Comparison of ENCODE assay signal across 9 cellular contexts in the genomic region with DNA sequence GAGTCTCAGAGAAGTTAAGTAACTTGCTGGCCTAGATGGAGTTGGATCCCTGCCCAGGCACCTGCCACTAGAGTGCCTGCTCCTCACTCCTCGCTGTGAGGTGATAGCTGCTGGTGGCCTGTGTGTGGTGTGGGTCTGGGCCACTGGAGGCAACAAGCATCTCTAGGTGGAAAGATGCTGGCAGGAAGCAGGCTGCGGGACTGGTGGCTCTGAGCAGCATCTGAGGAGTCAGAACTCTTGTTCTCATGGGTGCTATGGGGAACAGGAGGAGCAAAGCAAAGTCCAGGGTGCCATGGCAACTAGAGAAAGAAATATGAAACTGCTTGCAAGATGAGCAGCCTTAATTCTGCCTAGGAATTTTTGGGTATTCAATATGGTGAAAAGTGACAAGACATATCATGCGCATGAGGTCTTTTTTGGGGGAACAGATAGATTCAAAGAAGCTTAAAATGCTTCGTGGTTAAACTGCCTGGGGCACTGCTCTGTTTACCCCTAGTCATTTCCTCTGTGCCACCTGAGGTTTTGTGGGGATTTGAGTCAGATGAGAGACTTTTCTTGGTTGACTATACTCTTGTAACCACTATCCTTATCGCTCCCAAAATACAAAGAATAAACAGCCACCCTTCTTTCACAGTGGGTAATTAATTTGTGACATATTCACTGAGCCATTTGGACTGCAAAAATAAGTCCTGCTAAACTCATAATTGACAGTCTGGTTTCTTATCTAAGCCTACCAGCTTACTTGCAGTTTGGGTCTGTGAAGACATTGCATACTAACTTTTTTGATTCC. TPM values are rescaled to one million over a fixed set of nuclear protein-coding genes. Genes with fewer than 3 reads are reported as not detected.
DNase-seq lines count a peak whose midpoint lies in the region; ATAC-seq and TF ChIP-seq lines count a peak whose summit lies in the region.
"Had no signal": no experiment of that assay in that cellular context is flagged by ENCODE, and none has a peak within 500 bp of the region (broad histone marks: within the 10 kb centered on the region; RNA-seq: fewer than 3 reads in every experiment).

No MANE protein-coding gene starts in this region.

- peak overlapping the region in 10 of 11 experiments; percentile 8 to 73 (median 54); a peak in 19 of 22 replicates for H3K4me2 ChIP-seq in BLaER1 treated with 17β-estradiol and CSF1 and Interleukin-3, amounts not matched to agents 10 nM and 100 nM
- H3K4me2 ChIP-seq in PC-9, result peak overlapping the region; percentile 20; the same call in 1 of the 2 replicates
- no peak overlapping the region for H3K4me2 ChIP-seq in mammary epithelial cell (ENCODE audit: insufficient read depth, low read depth, low read length)

- dilution Hi-C loops in mammary epithelial cell (cut with HindIII; ENCODE audit: low sequenced_read_pairs), result no loop called here

- H2AFZ ChIP-seq in PC-9 (no peak overlapping the region), mammary epithelial cell (ENCODE audit: low read depth, low read length) (no peak overlapping the region)

- intact Hi-C loops in PC-9 (cut with micrococcal nuclease; ENCODE audit: unreplicated experiment) (no loop called here), spleen (cut with DNase I; ENCODE audit: low total_unique reads) (no loop called here), mammary epithelial cell (cut with micrococcal nuclease) (no loop called here)

- H4K20me1 ChIP-seq in BLaER1 treated with 17β-estradiol and CSF1 and Interleukin-3, amounts not matched to agents 10 nM and 100 nM, result no peaks in the 10 kb centered on the region
- no peaks in the 10 kb centered on the region for H4K20me1 ChIP-seq in PC-9 (ENCODE audit: insufficient read depth)
- H4K20me1 ChIP-seq in mammary epithelial cell (ENCODE audit: insufficient read depth, low read length), result no peaks in the 10 kb centered on the region

- BruUV-seq in PC-9 (replicated peaks; lab: Mats Ljungman, UMichigan) (no TSS peak), mammary epithelial cell (replicated peaks; lab: Mats Ljungman, UMichigan) (no TSS peak)

- TF ChIP-seq CTCF in PC-9 (conservative IDR thresholded peaks at IDR 0.05) (no peak), spleen (IDR thresholded peaks at IDR 0.05 in 8 of 11, conservative IDR thresholded peaks at IDR 0.05 in 3 of 11) (no peak), mammary epithelial cell (conservative IDR thresholded peaks at IDR 0.05 in 1 of 2, IDR thresholded peaks at IDR 0.05 in 1 of 2; ENCODE audit: extremely low read depth in 1 of 2, insufficient read depth in 1 of 2, low read depth in 1 of 2, low read length in 2 of 2) (no peak)

- CTCF ChIA-PET in PC-9 (lab: Charles Lee), result interaction anchor here (0.5 to 0.6 kb wide), 2 partner anchors 36 to 50 kb away, joined by 5 to 15 read pairs; a partner anchor contains a TSS
- CTCF ChIA-PET in mammary epithelial cell (lab: Charles Lee; ENCODE audit: low non-redundant PET), result no interaction called here

- peak; percentile 51 for ATAC-seq in GM21619 (IDR thresholded peaks at IDR 0.05; ENCODE audit: unreplicated experiment)

- 17 to 43% (median 31%) methylated on average over 5 of the region's 5 CpGs for WGBS in spleen, 5 donors
- 73% methylated on average over 5 of the region's 5 CpGs for WGBS in mammary epithelial cell (ENCODE audit: low coverage, missing lambda C conversion rate)

- in situ Hi-C loops in mammary epithelial cell (cut with MboI; ENCODE audit: low sequenced_read_pairs in 2 of 2), result loop anchor here (10.0 to 25.0 kb wide), 3 partner anchors 223 to 421 kb away; a partner anchor contains a TSS

- H3K9ac ChIP-seq in BLaER1 treated with 17β-estradiol and CSF1 and Interleukin-3, amounts not matched to agents 10 nM and 100 nM, result no peak overlapping the region
- no peak overlapping the region for H3K9ac ChIP-seq in mammary epithelial cell (ENCODE audit: insufficient read depth, low read length)

- no peaks in the 10 kb centered on the region for H3K79me2 ChIP-seq in PC-9 (ENCODE audit: low read depth)
- no peaks in the 10 kb centered on the region for H3K79me2 ChIP-seq in mammary epithelial cell (ENCODE audit: insufficient read depth, low read length)

- H3K4me1 ChIP-seq in BLaER1 treated with 17β-estradiol and CSF1 and Interleukin-3, amounts not matched to agents 10 nM and 100 nM, result peaks cover 5 to 46% (median 41%) of the 10 kb centered on the region in 10 experiments; a peak in 18 of 20 replicates
- peaks cover 15% of the 10 kb centered on the region for H3K4me1 ChIP-seq in PC-9 (replicated peaks; ENCODE audit: insufficient read depth)
- peaks cover 0 to 8% (median 1%) of the 10 kb centered on the region in 6 donors for H3K4me1 ChIP-seq in spleen
- H3K4me1 ChIP-seq in mammary epithelial cell (ENCODE audit: insufficient read depth, low read length), result no peaks in the 10 kb centered on the region

- DNase-seq in PC-9, result peak; percentile 30 to 40
- peak; percentile 50 for DNase-seq in cerebellar cortex (ENCODE audit: low spot score)
- no peak for DNase-seq in spleen
- no peak for DNase-seq in ureter (ENCODE audit: low spot score)
- no peak for DNase-seq in mammary epithelial cell
- no peak for DNase-seq in ecto neural progenitor cell (ENCODE audit: low spot score)
- DNase-seq: hippocampal formation had no signal

- POLR2A ChIA-PET in PC-9 (lab: Charles Lee; ENCODE audit: unreplicated experiment), result no interaction called here

- no peak for TF ChIP-seq POLR2A in spleen (IDR thresholded peaks at IDR 0.05)

- no peaks in the 10 kb centered on the region for H3K27me3 ChIP-seq in BLaER1 treated with 17β-estradiol and CSF1 and Interleukin-3, amounts not matched to agents 10 nM and 100 nM
- H3K27me3 ChIP-seq in PC-9 (ENCODE audit: insufficient read depth, low read depth) (no peaks in the 10 kb centered on the region), spleen (replicated peaks in 1 of 7) (no peaks in the 10 kb centered on the region), mammary epithelial cell (ENCODE audit: insufficient read depth, low read length) (no peaks in the 10 kb centered on the region)

- H3F3A ChIP-seq in PC-9 (ENCODE audit: insufficient read depth, low read depth), result peaks cover 11% of the 10 kb centered on the region; the same call in 1 of the 2 replicates

- H3K9me3 ChIP-seq in BLaER1 treated with 17β-estradiol and CSF1 and Interleukin-3, amounts not matched to agents 10 nM and 100 nM (replicated peaks in 1 of 11), result peaks cover 0 to 13% (median 5%) of the 10 kb centered on the region in 11 experiments; a peak in 8 of 22 replicates
- H3K9me3 ChIP-seq in PC-9 (ENCODE audit: insufficient read depth, low read depth) (no peaks in the 10 kb centered on the region), spleen (peaks cover 0 to 5% (median 0%) of the 10 kb centered on the region in 8 donors), mammary epithelial cell (replicated peaks; ENCODE audit: insufficient read depth, low read length) (peaks cover 2% of the 10 kb centered on the region)

- H3K27ac ChIP-seq in BLaER1 treated with 17β-estradiol and CSF1 and Interleukin-3, amounts not matched to agents 10 nM and 100 nM, result no peak overlapping the region; a peak in 2 of 22 replicates
- H3K27ac ChIP-seq in PC-9 (no peak overlapping the region), spleen (no peak overlapping the region), mammary epithelial cell (ENCODE audit: insufficient read depth, low read depth, low read length) (no peak overlapping the region)

- peaks cover 5% of the 10 kb centered on the region; the same call in 1 of the 2 replicates for H3K9me2 ChIP-seq in PC-9 (ENCODE audit: insufficient read depth)

- no peak overlapping the region for H3K4me3 ChIP-seq in BLaER1 treated with 17β-estradiol and CSF1 and Interleukin-3, amounts not matched to agents 10 nM and 100 nM
- H3K4me3 ChIP-seq in PC-9, result no peak overlapping the region
- no peak overlapping the region for H3K4me3 ChIP-seq in spleen
- H3K4me3 ChIP-seq in mammary epithelial cell (replicated peaks in 1 of 3; ENCODE audit: insufficient read depth in 1 of 3, low read depth in 2 of 3, low read length in 3 of 3), result no peak overlapping the region

- peaks cover 0 to 8% (median 0%) of the 10 kb centered on the region in 11 experiments; a peak in 2 of 22 replicates for H3K36me3 ChIP-seq in BLaER1 treated with 17β-estradiol and CSF1 and Interleukin-3, amounts not matched to agents 10 nM and 100 nM
- H3K36me3 ChIP-seq in PC-9 (ENCODE audit: low read depth) (no peaks in the 10 kb centered on the region), spleen (no peaks in the 10 kb centered on the region), mammary epithelial cell (ENCODE audit: insufficient read depth, low read length) (no peaks in the 10 kb centered on the region)

RNA-seq across cellular contexts. Expression of a gene that starts 50.3 kb away (rescaled TPM):
- total RNA-seq in PC-9 (2021) (3.0 and 4.0 TPM in 2 replicates), spleen (1 to 10 TPM in 6 of 7 donors, under 1 TPM in 1; 0.85 to 4.5 (median 2.0) TPM), ureter (3.9 TPM), mammary epithelial cell (under 1 TPM; 0.19 to 0.33 TPM)
- polyA plus RNA-seq in spleen (under 1 TPM; 0.02 to 0.14 (median 0.03) TPM), mammary epithelial cell (0.01 TPM)
- not detected for polyA minus RNA-seq in mammary epithelial cell

Comparison
In these comparisons a context has a peak if more than half of its experiments do, and no peak if none do; other contexts are left out.
1. DNase-seq: peak in PC-9 (2 of 2) and cerebellar cortex (single experiment); none in spleen (single experiment), ureter (single experiment), mammary epithelial cell (single experiment) and ecto neural progenitor cell (single experiment).